Comparison of ENCODE assay signal across 13 cellular contexts in genomic region chr16:56426585-56426984, GRCh38. TPM values are rescaled to one million over a fixed set of nuclear protein-coding genes. Genes with fewer than 3 reads are reported as not detected.
DNase-seq lines count a peak whose midpoint lies in the region; ATAC-seq and TF ChIP-seq lines count a peak whose summit lies in the region.
"Had no signal": no experiment of that assay in that cellular context is flagged by ENCODE, and none has a peak within 500 bp of the region (broad histone marks: within the 10 kb centered on the region; RNA-seq: fewer than 3 reads in every experiment).

No MANE protein-coding gene starts in this region.

- H3K36me3 Mint-ChIP-seq in Calu3 (ENCODE audit: insufficient read depth, unreplicated experiment), result peaks cover 31% of the 10 kb centered on the region
- peaks cover 5% of the 10 kb centered on the region for H3K36me3 Mint-ChIP-seq in chondrocyte (ENCODE audit: low read depth)
- H3K36me3 Mint-ChIP-seq in nephron progenitor cell (ENCODE audit: low read depth), result peaks cover 22% of the 10 kb centered on the region

- no peak for ATAC-seq in GM21423 (IDR thresholded peaks at IDR 0.05; ENCODE audit: unreplicated experiment)
- ATAC-seq in omental fat pad (ENCODE audit: low FRiP score), result no peak

- BruUV-seq in Calu3 (replicated peaks; lab: Mats Ljungman, UMichigan), result no TSS peak

- no peak overlapping the region for H3K4me2 ChIP-seq in OCI-LY1 (ENCODE audit: low read length)

- H3K9ac ChIP-seq in OCI-LY1 (ENCODE audit: low read length), result no peak overlapping the region; the same call in 1 of the 2 replicates

- H3K9me3 Mint-ChIP-seq in Calu3 (ENCODE audit: low read depth, unreplicated experiment), result no peaks in the 10 kb centered on the region
- H3K9me3 Mint-ChIP-seq in chondrocyte (ENCODE audit: low read depth), result no peaks in the 10 kb centered on the region
- H3K9me3 Mint-ChIP-seq in nephron progenitor cell, result no peaks in the 10 kb centered on the region

- peaks cover 31% of the 10 kb centered on the region; the same call in 1 of the 2 replicates for H3K36me3 ChIP-seq in OCI-LY1 (ENCODE audit: insufficient read depth, low read length)

- no peak for TF ChIP-seq CTCF in Calu3 (IDR thresholded peaks at IDR 0.05; ENCODE audit: unreplicated experiment)
- no peak for TF ChIP-seq CTCF in OCI-LY1 (IDR thresholded peaks at IDR 0.05; ENCODE audit: low read length)
- TF ChIP-seq CTCF in chondrocyte (IDR thresholded peaks at IDR 0.05), result no peak
- TF ChIP-seq CTCF in nephron progenitor cell (IDR thresholded peaks at IDR 0.05), result no peak
- no peak for TF ChIP-seq CTCF in omental fat pad (IDR thresholded peaks at IDR 0.05)

- peaks cover 29% of the 10 kb centered on the region for H3K4me1 ChIP-seq in OCI-LY1 (ENCODE audit: insufficient read depth, low read length, severe bottlenecking)

- peak overlapping the region; percentile 43 for H3K27ac ChIP-seq in OCI-LY1 (ENCODE audit: low read depth, low read length, poor library complexity, severe bottlenecking)

- H3K27ac Mint-ChIP-seq in Calu3 (ENCODE audit: unreplicated experiment) (peak overlapping the region; percentile 12), chondrocyte (ENCODE audit: unreplicated experiment) (no peak overlapping the region), nephron progenitor cell (no peak overlapping the region)

- no peaks in the 10 kb centered on the region for H3K9me2 ChIP-seq in OCI-LY1 (ENCODE audit: low read depth, low read length)

- H4K20me1 ChIP-seq in OCI-LY1 (ENCODE audit: insufficient read depth, low read length), result no peaks in the 10 kb centered on the region

- no peaks in the 10 kb centered on the region; the same call in 1 of the 2 replicates for H3F3A ChIP-seq in OCI-LY1 (ENCODE audit: insufficient read depth, low read length)

- DNase-seq in Calu3 (peak; percentile 36), chondrocyte (ENCODE audit: low spot score) (no peak), nephron progenitor cell (no peak), NCI-H1105 (lab: John Stamatoyannopoulos, UW) (no peak), omental fat pad (ENCODE audit: low spot score) (no peak)
- DNase-seq: activated CD8-positive, alpha-beta memory T cell treated with anti-CD3 and anti-CD28 coated beads for 24 hours; central memory CD4-positive, alpha-beta T cell; DMS79; NCI-H1436 treated with DMSO at 0.1 percent for 48 hours; NCI-H82; upper lobe of left lung had no signal

- no peaks in the 10 kb centered on the region for H3K27me3 ChIP-seq in OCI-LY1 (ENCODE audit: insufficient read depth, low read length)
- H3K27me3 ChIP-seq: upper lobe of left lung had no signal

- CTCF ChIA-PET in Calu3 (lab: Charles Lee), result interaction anchor here (0.8 to 0.9 kb wide), 2 partner anchors 17 to 44 kb away, joined by 4 read pairs; no protein-coding TSS in a partner anchor

- intact Hi-C loops in Calu3 (cut with micrococcal nuclease; ENCODE audit: unreplicated experiment), result no loop called here

- peaks cover 30% of the 10 kb centered on the region for H3K79me2 ChIP-seq in OCI-LY1 (ENCODE audit: insufficient read depth, low read length)

- H3K4me1 Mint-ChIP-seq in Calu3 (ENCODE audit: low read depth, unreplicated experiment), result peaks cover 29% of the 10 kb centered on the region
- H3K4me1 Mint-ChIP-seq in chondrocyte (ENCODE audit: low read depth), result peaks cover 33% of the 10 kb centered on the region
- H3K4me1 Mint-ChIP-seq in nephron progenitor cell, result peaks cover 34% of the 10 kb centered on the region

- H3K9me3 ChIP-seq in OCI-LY1 (ENCODE audit: low read length), result no peaks in the 10 kb centered on the region
- H3K9me3 ChIP-seq: upper lobe of left lung had no signal

- no peak overlapping the region for H3K4me3 ChIP-seq in OCI-LY1 (ENCODE audit: low read depth, low read length, poor library complexity, severe bottlenecking)

- H3K4me3 Mint-ChIP-seq in Calu3 (ENCODE audit: low read depth, unreplicated experiment) (peak overlapping the region; percentile 94), chondrocyte (ENCODE audit: unreplicated experiment) (peak overlapping the region; percentile 5), nephron progenitor cell (peak overlapping the region; percentile 77)

- H3K27me3 Mint-ChIP-seq in Calu3 (ENCODE audit: unreplicated experiment), result no peaks in the 10 kb centered on the region
- no peaks in the 10 kb centered on the region for H3K27me3 Mint-ChIP-seq in chondrocyte (ENCODE audit: low read depth)
- peaks cover 3% of the 10 kb centered on the region for H3K27me3 Mint-ChIP-seq in nephron progenitor cell (ENCODE audit: low read depth, poor library complexity)

- no peak overlapping the region for H2AFZ ChIP-seq in OCI-LY1 (ENCODE audit: low read length)

RNA-seq across cellular contexts. Expression of gene AMFR, which starts 1.2 kb away (rescaled TPM):
- total RNA-seq in Calu3 (2022) (108 and 116 TPM in 2 replicates), chondrocyte (95.4 to 104 TPM (median 99.0 TPM) in 3 replicates), omental fat pad (100 to 1,000 TPM; 126 to 215 (median 162) TPM)

RNA-seq across cellular contexts. Expression of gene NUDT21, which starts 24.5 kb away (rescaled TPM):
- total RNA-seq in Calu3 (2022), result 234 and 266 TPM in 2 replicates
- total RNA-seq in chondrocyte, result 69.0 to 80.5 TPM (median 72.7 TPM) in 3 replicates
- total RNA-seq in omental fat pad, result 10 to 100 TPM; 41.6 to 53.4 (median 46.0) TPM

RNA-seq across cellular contexts. Expression of gene OGFOD1, which starts 24.8 kb away (rescaled TPM):
- 59.6 and 60.6 TPM in 2 replicates for total RNA-seq in Calu3 (2022)
- total RNA-seq in chondrocyte, result 62.6 to 68.6 TPM (median 62.9 TPM) in 3 replicates
- total RNA-seq in omental fat pad, result 10 to 100 TPM; 19.1 to 58.2 (median 30.9) TPM

Comparison
In these comparisons a context has a peak if more than half of its experiments do, and no peak if none do; other contexts are left out.
1. H3K4me3 Mint-ChIP-seq: peak in every context shown above with its lines; median percentile 94 in Calu3; 77 in nephron progenitor cell; 5 in chondrocyte.